Comparison of ENCODE assay signal across 8 cellular contexts in genomic region chr15:79310985-79311900, GRCh38. TPM values are rescaled to one million over a fixed set of nuclear protein-coding genes. Genes with fewer than 3 reads are reported as not detected.
DNase-seq lines count a peak whose midpoint lies in the region; ATAC-seq and TF ChIP-seq lines count a peak whose summit lies in the region.

TMED3 (plus strand) TSS chr15:79311112; CDS start chr15:79311250, 138 bp downstream.

- peaks cover 16% of the 10 kb centered on the region for H3K4me1 Mint-ChIP-seq in nephron

- H3K27me3 Mint-ChIP-seq in nephron (ENCODE audit: low read depth) = peaks cover 39% of the 10 kb centered on the region

- peaks cover 32% of the 10 kb centered on the region for H3K36me3 Mint-ChIP-seq in nephron (ENCODE audit: low read depth)

- peak within 1 kb of the TSS; percentile 86 to 91 (median 90) for H3K4me3 Mint-ChIP-seq in nephron

- peak within 1 kb of the TSS in 2 of 3 experiments; percentile 54 to 60 for H3K27ac Mint-ChIP-seq in nephron

- ATAC-seq in GM21723 (IDR thresholded peaks at IDR 0.05; ENCODE audit: unreplicated experiment) = peak; percentile 91
- ATAC-seq in stimulated activated naive CD8-positive, alpha-beta T cell treated with anti-CD3 and anti-CD28 coated beads, Interleukin-15, Interleukin-2, amounts not matched to agents 100 U/mL and 50 U/mL, for 24 hours = peak; percentile 94

- TF ChIP-seq CTCF in fibroblast of pulmonary artery (IDR thresholded peaks at IDR 0.05; ENCODE audit: low read length, missing control alignments) (no peak), nephron (IDR thresholded peaks at IDR 0.05; ENCODE audit: unreplicated experiment in 3 of 3) (peak; percentile 11 to 33 (median 13))

- peak within 1 kb of the TSS; percentile 86 for H3K4me3 ChIP-seq in fibroblast of pulmonary artery (replicated peaks; ENCODE audit: low read depth, low read length)

- peak; percentile 91 for DNase-seq in Daoy (ENCODE audit: low read depth)
- peak; percentile 96 for DNase-seq in KBM-7
- peak; percentile 84 for DNase-seq in RPMI7951 (ENCODE audit: low read depth)
- peak; percentile 51 to 71 for DNase-seq in activated T-helper 1 cell treated with anti-CD3 and anti-CD28 coated beads, Interleukin-2, amount 50 U/mL, for 16 hours (ENCODE audit: low read depth in 1 of 2, low spot score in 1 of 2)
- DNase-seq in fibroblast of pulmonary artery (ENCODE audit: low read depth) = peak; percentile 86
- peak; percentile 85 for DNase-seq in stimulated activated naive CD8-positive, alpha-beta T cell treated with anti-CD3 and anti-CD28 coated beads, Interleukin-15, Interleukin-2, amounts not matched to agents 100 U/mL and 50 U/mL, for 24 hours

- in situ Hi-C loops in KBM-7 (cut with MboI; ENCODE audit: low pct_unique_long_range_greater_than_20kb, low sequenced_read_pairs) = no loop called here

- H3K9me3 Mint-ChIP-seq in nephron = no peaks in the 10 kb centered on the region

RNA-seq across cellular contexts. Expression of gene TMED3, which starts in this region (rescaled TPM):
- total RNA-seq in Daoy (2014; rRNA removed; shearing (Covaris generic)) = 78.0 and 86.1 TPM in 2 replicates
- 119 and 130 TPM in 2 replicates for total RNA-seq in RPMI7951 (2014; rRNA removed; shearing (Covaris generic))

Comparison
In these comparisons a context has a peak if more than half of its experiments do, and no peak if none do; other contexts are left out.
1. Peak in every context shown above with its lines: DNase-seq, ATAC-seq and H3K4me3 ChIP-seq.